Comparison of ENCODE assay signal across 10 cellular contexts in genomic region chr11:84800755-84801346, GRCh38.
A peak's percentile ranks its signal among the peaks of the same experiment; 100 is the strongest.
DNase-seq lines count a peak whose midpoint lies in the region; ATAC-seq and TF ChIP-seq lines count a peak whose summit lies in the region.
"Had no signal": no experiment of that assay in that cellular context is flagged by ENCODE, and none has a peak within 500 bp of the region (broad histone marks: within the 10 kb centered on the region; RNA-seq: fewer than 3 reads in every experiment).

No MANE protein-coding gene starts in this region.

- peak; percentile 21 for DNase-seq in 8988T
- DNase-seq in H4 (ENCODE audit: low spot score): peak; percentile 27
- peak; percentile 7 for DNase-seq in SHP77 treated with DMSO at 0.1 percent for 48 hours (lab: John Stamatoyannopoulos, UW)
- DNase-seq in glutamatergic neuron: no peak
- DNase-seq in stimulated activated CD4-positive, alpha-beta T cell treated with anti-CD3 and anti-CD28 coated beads, Interleukin-1b, Interleukin-23, amount 100 ng/mL, for 48 hours: no peak
- DNase-seq: activated CD8-positive, alpha-beta memory T cell treated with anti-CD3 and anti-CD28 coated beads, Interleukin-2, amount 50 U/mL, for 48 hours; NCI-H2029 had no signal

- H3K27me3 Mint-ChIP-seq in glutamatergic neuron (ENCODE audit: unreplicated experiment): peaks cover 2% of the 10 kb centered on the region

- TF ChIP-seq CTCF in glutamatergic neuron (IDR thresholded peaks at IDR 0.05; ENCODE audit: partially characterized antibody, unreplicated experiment): peak; percentile 47

- H3K4me3 Mint-ChIP-seq in glutamatergic neuron (ENCODE audit: unreplicated experiment): no peak overlapping the region

- H3K4me1 Mint-ChIP-seq in glutamatergic neuron (ENCODE audit: low read depth, unreplicated experiment): no peaks in the 10 kb centered on the region

- no peak for ATAC-seq in HG03342 (IDR thresholded peaks at IDR 0.05; ENCODE audit: unreplicated experiment)
- no peak for ATAC-seq in GM19467 (IDR thresholded peaks at IDR 0.05; ENCODE audit: unreplicated experiment)
- ATAC-seq in GM19328 (IDR thresholded peaks at IDR 0.05; ENCODE audit: unreplicated experiment): no peak

- no peaks in the 10 kb centered on the region for H3K36me3 Mint-ChIP-seq in glutamatergic neuron (ENCODE audit: unreplicated experiment)

- H3K9me3 Mint-ChIP-seq in glutamatergic neuron (ENCODE audit: unreplicated experiment): peaks cover 7% of the 10 kb centered on the region

- H3K27ac Mint-ChIP-seq in glutamatergic neuron (ENCODE audit: unreplicated experiment): no peak overlapping the region

Comparison
In these comparisons a context has a peak if more than half of its experiments do, and no peak if none do; other contexts are left out.
1. DNase-seq: peak in 8988T (single experiment), H4 (single experiment) and SHP77 treated with DMSO at 0.1 percent for 48 hours (single experiment); none in glutamatergic neuron (single experiment) and stimulated activated CD4-positive, alpha-beta T cell treated with anti-CD3 and anti-CD28 coated beads, Interleukin-1b, Interleukin-23, amount 100 ng/mL, for 48 hours (single experiment).